In genomic region chr7:155533827-155534690, GRCh38 we compare ENCODE assay signal across 8 cellular contexts. TPM values are rescaled to one million over a fixed set of nuclear protein-coding genes. Genes with fewer than 3 reads are reported as not detected.
A peak's percentile ranks its signal among the peaks of the same experiment; 100 is the strongest.
DNase-seq lines count a peak whose midpoint lies in the region; ATAC-seq and TF ChIP-seq lines count a peak whose summit lies in the region.

No MANE protein-coding gene starts in this region.

- peak; percentile 47 for ATAC-seq in HG02870 (IDR thresholded peaks at IDR 0.05; ENCODE audit: unreplicated experiment)
- no peak for ATAC-seq in natural killer cell treated with Interleukin-12 subunit alpha and Interleukin-12 subunit beta and Interleukin-15 and Interleukin-18, amount 100 ng/mL, for 72 hours

- H3K4me3 ChIP-seq in DOHH2 (ENCODE audit: low read length) (no peak overlapping the region; the same call in 1 of the 2 replicates), dorsolateral prefrontal cortex (peak overlapping the region in 55 of 59 donors; percentile 15 to 68 (median 49))

- H3K27me3 Mint-ChIP-seq in natural killer cell treated with Interleukin-12 subunit alpha and Interleukin-12 subunit beta and Interleukin-15 and Interleukin-18, amount 100 ng/mL, for 72 hours, result peaks cover 50 to 61% of the 10 kb centered on the region in 2 donors

- no peaks in the 10 kb centered on the region for H3K9me2 ChIP-seq in DOHH2 (replicated peaks; ENCODE audit: control insufficient read depth, low read length)

- H3K4me3 Mint-ChIP-seq in natural killer cell treated with Interleukin-12 subunit alpha and Interleukin-12 subunit beta and Interleukin-15 and Interleukin-18, amount 100 ng/mL, for 72 hours, result peak overlapping the region; percentile 58

- no peaks in the 10 kb centered on the region for H3F3A ChIP-seq in DOHH2 (ENCODE audit: control insufficient read depth, insufficient read depth)

- H3K36me3 ChIP-seq in DOHH2 (ENCODE audit: control insufficient read depth, low read length), result no peaks in the 10 kb centered on the region

- CTCF ChIA-PET in RWPE1 (lab: Yijun Ruan, JAX), result no interaction called here

- H3K27ac Mint-ChIP-seq in natural killer cell treated with Interleukin-12 subunit alpha and Interleukin-12 subunit beta and Interleukin-15 and Interleukin-18, amount 100 ng/mL, for 72 hours, result no peak overlapping the region

- no peaks in the 10 kb centered on the region for H4K20me1 ChIP-seq in DOHH2 (ENCODE audit: control insufficient read depth, insufficient read depth, low read depth, low read length)

- H3K9me3 ChIP-seq in DOHH2 (ENCODE audit: control insufficient read depth, insufficient read depth, low read length), result no peaks in the 10 kb centered on the region

- H3K4me1 Mint-ChIP-seq in natural killer cell treated with Interleukin-12 subunit alpha and Interleukin-12 subunit beta and Interleukin-15 and Interleukin-18, amount 100 ng/mL, for 72 hours (ENCODE audit: low read depth in 2 of 2), result peaks cover 13 to 14% of the 10 kb centered on the region in 2 donors

- POLR2A ChIA-PET in RWPE1 (lab: Yijun Ruan, JAX; ENCODE audit: low non-redundant PET), result no interaction called here

- peak overlapping the region; percentile 45 for H3K4me2 ChIP-seq in DOHH2 (ENCODE audit: low read length)

- DNase-seq in RWPE1 (ENCODE audit: low spot score), result peak; percentile 30
- DNase-seq in dorsolateral prefrontal cortex, result peak in 2 of 10 donors; percentile 35 to 60
- DNase-seq in natural killer cell treated with Interleukin-12 subunit alpha and Interleukin-12 subunit beta and Interleukin-15 and Interleukin-18, amount 100 ng/mL, for 72 hours (ENCODE audit: low spot score), result no peak
- no peak for DNase-seq in activated CD4-positive, CD25-positive, alpha-beta regulatory T cell (lab: John Stamatoyannopoulos, UW)
- DNase-seq in ureter (ENCODE audit: low spot score), result no peak
- no peak for DNase-seq in NCI-H2196 treated with DMSO at 0.1 percent for 48 hours (lab: John Stamatoyannopoulos, UW; ENCODE audit: unreplicated experiment)

- no peaks in the 10 kb centered on the region for H3K79me2 ChIP-seq in DOHH2 (ENCODE audit: control insufficient read depth, low read length)

- TF ChIP-seq CTCF in DOHH2 (IDR thresholded peaks at IDR 0.05; ENCODE audit: low read depth, low read length, poor library complexity, severe bottlenecking) (peak; percentile 86), RWPE1 (conservative IDR thresholded peaks at IDR 0.05; ENCODE audit: low read depth) (peak; percentile 64), dorsolateral prefrontal cortex (IDR thresholded peaks at IDR 0.05 in 54 of 56, conservative IDR thresholded peaks at IDR 0.05 in 2 of 56; ENCODE audit: low read depth in 1 of 56, partially characterized antibody in 56 of 56) (peak in 48 of 56 donors; percentile 13 to 57 (median 38))

- H3K27me3 ChIP-seq in DOHH2 (ENCODE audit: control insufficient read depth, low read length) (peaks cover 50% of the 10 kb centered on the region), dorsolateral prefrontal cortex (peaks cover 0 to 62% (median 39%) of the 10 kb centered on the region in 45 donors)

- H3K4me1 ChIP-seq in DOHH2 (ENCODE audit: control insufficient read depth, low read length), result peaks cover 12% of the 10 kb centered on the region

- H3K27ac ChIP-seq in DOHH2 (ENCODE audit: low read depth, low read length) (no peak overlapping the region), RWPE1 (no peak overlapping the region), dorsolateral prefrontal cortex (peak overlapping the region in 1 of 59 donors; percentile 83)

- H3K36me3 Mint-ChIP-seq in natural killer cell treated with Interleukin-12 subunit alpha and Interleukin-12 subunit beta and Interleukin-15 and Interleukin-18, amount 100 ng/mL, for 72 hours, result no peaks in the 10 kb centered on the region

- no peaks in the 10 kb centered on the region for H3K9me3 Mint-ChIP-seq in natural killer cell treated with Interleukin-12 subunit alpha and Interleukin-12 subunit beta and Interleukin-15 and Interleukin-18, amount 100 ng/mL, for 72 hours

- intact Hi-C loops in dorsolateral prefrontal cortex (cut with DNase I), result loop anchor here in 1 of 2 donors (5.0 to 10.0 kb wide), 2 partner anchors 129 to 157 kb away; no protein-coding TSS in a partner anchor

RNA-seq across cellular contexts. Expression of gene CNPY1, which starts 12.3 kb away (rescaled TPM):
- total RNA-seq in dorsolateral prefrontal cortex, result 1 to 10 TPM in 5 of 120 experiments, under 1 TPM in 55, not detected in 60; 0.20 to 1.7 (median 0.49) TPM
- total RNA-seq in natural killer cell treated with Interleukin-12 subunit alpha and Interleukin-12 subunit beta and Interleukin-15 and Interleukin-18, amount 100 ng/mL, for 72 hours, result not detected
- not detected for total RNA-seq in ureter
